In the genomic region with DNA sequence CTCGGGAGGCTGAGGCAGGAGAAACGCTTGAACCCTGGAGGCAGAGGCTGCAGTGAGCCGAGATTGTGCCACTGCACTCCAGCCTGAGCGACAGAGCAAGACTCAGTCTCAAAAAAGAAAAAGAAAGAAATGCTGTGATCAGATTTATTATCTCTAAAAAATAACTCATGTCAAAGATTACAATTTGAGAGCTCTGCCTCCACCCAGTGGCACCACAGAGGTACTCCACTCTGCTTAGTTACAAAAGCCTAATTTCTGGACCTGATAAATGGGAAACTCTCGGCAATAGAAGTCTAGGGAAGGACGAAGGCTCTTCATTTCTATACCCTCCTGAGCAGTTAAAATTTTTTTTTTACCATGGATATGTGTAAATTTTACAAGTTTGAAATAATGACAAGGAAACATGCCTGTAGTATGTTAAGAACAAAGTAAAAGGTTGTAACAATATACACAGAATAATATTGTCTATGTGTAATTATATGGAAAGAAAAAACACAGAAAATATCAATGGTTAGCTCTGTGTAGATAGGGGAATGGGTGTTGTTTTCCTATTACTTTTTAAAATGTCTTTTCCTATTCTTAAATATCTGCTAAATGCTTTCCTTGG, we compare ENCODE assay signal across 7 cellular contexts.
DNase-seq lines count a peak whose midpoint lies in the region; ATAC-seq and TF ChIP-seq lines count a peak whose summit lies in the region.

No MANE protein-coding gene starts in this region.

- peaks cover 13% of the 10 kb centered on the region for H3K4me1 ChIP-seq in body of pancreas

- in situ Hi-C loops in GM13976 (cut with MboI; ENCODE audit: low sequenced_read_pairs, unreplicated experiment), result loop anchor here (25.0 kb wide), 3 partner anchors 273 to 948 kb away; no protein-coding TSS in a partner anchor

- 35 to 36% methylated on average over 6 of the region's 6 CpGs for WGBS in body of pancreas, 2 donors

- DNase-seq in GM13976 (ENCODE audit: low spot score) (no peak), NCI-H1436 (lab: John Stamatoyannopoulos, UW) (peak; percentile 33), T-helper 9 cell (peak; percentile 42), body of pancreas (peak; percentile 57 to 73 (median 69)), iris pigment epithelial cell (ENCODE audit: low read depth) (peak; percentile 74)
- DNase-seq in stimulated activated CD4-positive, alpha-beta T cell treated with anti-CD3 and anti-CD28 coated beads, Interleukin-1b, Interleukin-23, amount 100 ng/mL, for 24 hours (ENCODE audit: low read depth in 4 of 4, low spot score in 1 of 4), result peak; percentile 20 to 37 (median 26)

- ATAC-seq in HG02588 (IDR thresholded peaks at IDR 0.05; ENCODE audit: unreplicated experiment) (peak; percentile 78), body of pancreas (peak; percentile 82)

- TF ChIP-seq CTCF in GM13976 (IDR thresholded peaks at IDR 0.05; ENCODE audit: borderline replicate concordance, control extremely low read depth, extremely low read depth, insufficient read depth, missing control alignments) (peak; percentile 69), body of pancreas (IDR thresholded peaks at IDR 0.05) (peak; percentile 76 to 93 (median 88))

- no peaks in the 10 kb centered on the region for H3K27me3 ChIP-seq in body of pancreas

- intact Hi-C loops in body of pancreas (cut with DNase I), result no loop called here

- H3K9me3 ChIP-seq in body of pancreas, result no peaks in the 10 kb centered on the region

- no peak overlapping the region for H3K4me3 ChIP-seq in body of pancreas

- no peaks in the 10 kb centered on the region for H3K36me3 ChIP-seq in body of pancreas (replicated peaks in 1 of 2; ENCODE audit: insufficient read depth in 1 of 2, low read depth in 2 of 2)

- peak overlapping the region in 1 of 4 donors; percentile 8 for H3K27ac ChIP-seq in body of pancreas

- no peak for TF ChIP-seq POLR2A in body of pancreas (IDR thresholded peaks at IDR 0.05)
